In the genomic region with DNA sequence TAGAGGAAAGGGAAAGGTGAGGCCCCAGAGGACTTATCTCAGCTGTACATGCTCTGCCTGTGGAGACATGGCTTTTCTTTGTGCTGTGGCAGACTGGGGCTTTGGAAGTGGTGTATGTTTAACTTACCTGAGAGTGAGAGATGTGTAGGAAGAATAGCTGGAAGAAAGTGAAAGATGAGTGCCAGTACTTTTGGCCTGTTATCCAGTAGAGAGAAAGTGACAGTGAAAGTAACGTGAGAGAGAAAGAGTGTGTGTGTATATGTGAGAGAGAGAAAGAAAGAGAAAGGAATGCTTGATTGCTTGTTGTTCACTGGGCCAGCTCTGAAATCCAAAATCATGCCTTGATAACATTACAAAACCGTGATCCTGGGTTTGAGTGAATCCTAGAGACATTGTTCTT, we compare ENCODE assay signal across 14 cellular contexts. TPM values are rescaled to one million over a fixed set of nuclear protein-coding genes. Genes with fewer than 3 reads are reported as not detected.
DNase-seq lines count a peak whose midpoint lies in the region; ATAC-seq and TF ChIP-seq lines count a peak whose summit lies in the region.
"Had no signal": no experiment of that assay in that cellular context is flagged by ENCODE, and none has a peak within 500 bp of the region (broad histone marks: within the 10 kb centered on the region; RNA-seq: fewer than 3 reads in every experiment).

No MANE protein-coding gene starts in this region.

- H3K27ac ChIP-seq in esophagus squamous epithelium, result peak overlapping the region in 1 of 4 donors; percentile 30
- H3K27ac ChIP-seq: C4-2B, lower lobe of right lung, WERI-Rb-1 had no signal

- H3K4me3 ChIP-seq in Loucy (ENCODE audit: low read length, poor library complexity, severe bottlenecking) (no peak overlapping the region), esophagus squamous epithelium (no peak overlapping the region)
- H3K4me3 ChIP-seq: HAP-1, lower lobe of right lung had no signal

- H3K9me3 ChIP-seq in Loucy (ENCODE audit: insufficient read depth, low read depth, low read length) (no peaks in the 10 kb centered on the region), esophagus squamous epithelium (no peaks in the 10 kb centered on the region)
- H3K9me3 ChIP-seq: HAP-1, lower lobe of right lung had no signal

- no peaks in the 10 kb centered on the region for H3K9me2 ChIP-seq in Loucy (replicated peaks; ENCODE audit: low read depth, low read length)

- peak overlapping the region; percentile 41 for H3K4me2 ChIP-seq in Loucy (ENCODE audit: low read depth, low read length, poor library complexity, severe bottlenecking)

- peaks cover 65% of the 10 kb centered on the region for H3K4me1 Mint-ChIP-seq in activated CD4-positive, alpha-beta T cell treated with anti-CD3 and anti-CD28 coated beads for 36 hours
- peaks cover 28 to 38% of the 10 kb centered on the region in 2 donors for H3K4me1 Mint-ChIP-seq in effector memory CD8-positive, alpha-beta T cell (ENCODE audit: low read depth in 2 of 2)
- H3K4me1 Mint-ChIP-seq in stimulated activated memory B cell treated with anti-CD40 and anti-IgM and Interleukin-4, amounts not matched to agents 10 μg/mL and 1 μg/mL and 100 μg/mL, for 72 hours, result peaks cover 54% of the 10 kb centered on the region

- no peak overlapping the region for H3K4me3 Mint-ChIP-seq in activated CD4-positive, alpha-beta T cell treated with anti-CD3 and anti-CD28 coated beads for 36 hours
- H3K4me3 Mint-ChIP-seq in effector memory CD8-positive, alpha-beta T cell, result peak overlapping the region in 1 of 2 donors; percentile 5
- H3K4me3 Mint-ChIP-seq in stimulated activated memory B cell treated with anti-CD40 and anti-IgM and Interleukin-4, amounts not matched to agents 10 μg/mL and 1 μg/mL and 100 μg/mL, for 72 hours, result no peak overlapping the region

- WGBS in esophagus squamous epithelium, 2 donors, result 43 to 64% methylated on average over 2 of the region's 2 CpGs

- H4K20me1 ChIP-seq in Loucy (ENCODE audit: insufficient read depth, low read length, poor library complexity, severe bottlenecking), result no peaks in the 10 kb centered on the region

- no peak overlapping the region for H2AFZ ChIP-seq in Loucy (ENCODE audit: low read length)

- no peaks in the 10 kb centered on the region for H3K79me2 ChIP-seq in Loucy (ENCODE audit: insufficient read depth, low read length)

- no peaks in the 10 kb centered on the region for H3K9me3 Mint-ChIP-seq in activated CD4-positive, alpha-beta T cell treated with anti-CD3 and anti-CD28 coated beads for 36 hours (ENCODE audit: low read depth)
- H3K9me3 Mint-ChIP-seq in effector memory CD8-positive, alpha-beta T cell, result no peaks in the 10 kb centered on the region
- no peaks in the 10 kb centered on the region for H3K9me3 Mint-ChIP-seq in stimulated activated memory B cell treated with anti-CD40 and anti-IgM and Interleukin-4, amounts not matched to agents 10 μg/mL and 1 μg/mL and 100 μg/mL, for 72 hours
- H3K9me3 Mint-ChIP-seq: T-cell had no signal

- no peak for ATAC-seq in activated CD4-positive, alpha-beta T cell treated with anti-CD3 and anti-CD28 coated beads for 36 hours
- no peak for ATAC-seq in effector memory CD8-positive, alpha-beta T cell (replicated peaks)
- ATAC-seq in stimulated activated memory B cell treated with anti-CD40 and anti-IgM and Interleukin-4, amounts not matched to agents 10 μg/mL and 1 μg/mL and 100 μg/mL, for 72 hours, result no peak

- no peaks in the 10 kb centered on the region for H3K27me3 ChIP-seq in Loucy (ENCODE audit: insufficient read depth, low read length, poor library complexity, severe bottlenecking)
- H3K27me3 ChIP-seq in esophagus squamous epithelium, result no peaks in the 10 kb centered on the region

- CTCF ChIA-PET in activated CD4-positive, alpha-beta T cell treated with anti-CD3 and anti-CD28 coated beads for 36 hours (lab: Charles Lee), result interaction anchor here (1.5 to 1.9 kb wide), 2 partner anchors 16 to 389 kb away, joined by 4 read pairs; no protein-coding TSS in a partner anchor

- peak overlapping the region; percentile 35 for H3K27ac Mint-ChIP-seq in activated CD4-positive, alpha-beta T cell treated with anti-CD3 and anti-CD28 coated beads for 36 hours
- H3K27ac Mint-ChIP-seq in effector memory CD8-positive, alpha-beta T cell, result peak overlapping the region; percentile 4 to 59
- H3K27ac Mint-ChIP-seq in stimulated activated memory B cell treated with anti-CD40 and anti-IgM and Interleukin-4, amounts not matched to agents 10 μg/mL and 1 μg/mL and 100 μg/mL, for 72 hours, result peak overlapping the region; percentile 3

- peak overlapping the region; percentile 6 for H3K9ac ChIP-seq in Loucy (ENCODE audit: low read depth, low read length, poor library complexity, severe bottlenecking)

- H3K4me1 ChIP-seq in Loucy (ENCODE audit: insufficient read depth, low read length, poor library complexity, severe bottlenecking) (peaks cover 67% of the 10 kb centered on the region), esophagus squamous epithelium (peaks cover 3 to 44% (median 30%) of the 10 kb centered on the region in 3 donors)

- no peak for DNase-seq in activated CD4-positive, alpha-beta T cell treated with anti-CD3 and anti-CD28 coated beads for 36 hours
- DNase-seq in activated CD4-positive, alpha-beta T cell treated with anti-CD3 and anti-CD28 coated beads, Interleukin-2, amount 50 U/mL, for 48 hours, result no peak
- no peak for DNase-seq in effector memory CD8-positive, alpha-beta T cell
- no peak for DNase-seq in NCI-H2171 (lab: John Stamatoyannopoulos, UW)
- no peak for DNase-seq in esophagus squamous epithelium (lab: John Stamatoyannopoulos, UW)
- DNase-seq in COLO668 (lab: John Stamatoyannopoulos, UW; ENCODE audit: unreplicated experiment), result no peak
- DNase-seq: activated gamma-delta T cell had no signal

- H3K36me3 ChIP-seq in Loucy (ENCODE audit: insufficient read depth, low read length) (no peaks in the 10 kb centered on the region), esophagus squamous epithelium (peaks cover 0 to 34% (median 0%) of the 10 kb centered on the region in 3 donors)
- H3K36me3 ChIP-seq: HAP-1, lower lobe of right lung, WERI-Rb-1 had no signal

- POLR2A ChIA-PET in activated CD4-positive, alpha-beta T cell treated with anti-CD3 and anti-CD28 coated beads for 36 hours (lab: Charles Lee), result no interaction called here

- intact Hi-C loops in activated CD4-positive, alpha-beta T cell treated with anti-CD3 and anti-CD28 coated beads for 36 hours (cut with DNase I, micrococcal nuclease), result loop anchor here (5.0 to 10.0 kb wide), 5 partner anchors 124 to 402 kb away; partner anchors contain the start of genes NOD1 (in 1 of the 2) and ZNRF2 (in 1 of the 2)
- intact Hi-C loops in esophagus squamous epithelium (cut with DNase I), result loop anchor here (10.0 kb wide), 1 partner anchor 404 kb away; no protein-coding TSS in a partner anchor

- no peaks in the 10 kb centered on the region for H3K27me3 Mint-ChIP-seq in activated CD4-positive, alpha-beta T cell treated with anti-CD3 and anti-CD28 coated beads for 36 hours
- H3K27me3 Mint-ChIP-seq in effector memory CD8-positive, alpha-beta T cell, result no peaks in the 10 kb centered on the region
- no peaks in the 10 kb centered on the region for H3K27me3 Mint-ChIP-seq in stimulated activated memory B cell treated with anti-CD40 and anti-IgM and Interleukin-4, amounts not matched to agents 10 μg/mL and 1 μg/mL and 100 μg/mL, for 72 hours
- H3K27me3 Mint-ChIP-seq: T-cell had no signal

- no peaks in the 10 kb centered on the region for H3F3A ChIP-seq in Loucy (ENCODE audit: low read depth)

- peaks cover 2% of the 10 kb centered on the region for H3K36me3 Mint-ChIP-seq in activated CD4-positive, alpha-beta T cell treated with anti-CD3 and anti-CD28 coated beads for 36 hours (ENCODE audit: low read depth)
- H3K36me3 Mint-ChIP-seq in effector memory CD8-positive, alpha-beta T cell (ENCODE audit: insufficient read depth), result peaks cover 14% of the 10 kb centered on the region
- peaks cover 4% of the 10 kb centered on the region for H3K36me3 Mint-ChIP-seq in stimulated activated memory B cell treated with anti-CD40 and anti-IgM and Interleukin-4, amounts not matched to agents 10 μg/mL and 1 μg/mL and 100 μg/mL, for 72 hours
- H3K36me3 Mint-ChIP-seq: T-cell had no signal

- no peak for TF ChIP-seq POLR2A in esophagus squamous epithelium (IDR thresholded peaks at IDR 0.05)

- TF ChIP-seq CTCF in Loucy (conservative IDR thresholded peaks at IDR 0.05; ENCODE audit: low read length) (no peak), esophagus squamous epithelium (IDR thresholded peaks at IDR 0.05) (no peak)

RNA-seq across cellular contexts. Expression of gene MTURN, which starts 25.5 kb away (rescaled TPM):
- 1 to 10 TPM; 4.2 TPM for total RNA-seq in activated CD4-positive, alpha-beta T cell treated with anti-CD3 and anti-CD28 coated beads for 36 hours
- total RNA-seq in esophagus squamous epithelium, result 10 to 100 TPM; 10.4 to 88.9 (median 18.6) TPM
